ENCODE assay signal across 1 cellular context in genomic region chr6:166420351-166420750, GRCh38.
TF ChIP-seq lines count a peak whose summit lies in the region.

No MANE protein-coding gene starts in this region.

TF ChIP-seq in HepG2, 621 proteins besides CTCF, POLR2A, EP300 and RAD21 (continued from another document and continues in another):
- TF ChIP-seq, protein P1, sequence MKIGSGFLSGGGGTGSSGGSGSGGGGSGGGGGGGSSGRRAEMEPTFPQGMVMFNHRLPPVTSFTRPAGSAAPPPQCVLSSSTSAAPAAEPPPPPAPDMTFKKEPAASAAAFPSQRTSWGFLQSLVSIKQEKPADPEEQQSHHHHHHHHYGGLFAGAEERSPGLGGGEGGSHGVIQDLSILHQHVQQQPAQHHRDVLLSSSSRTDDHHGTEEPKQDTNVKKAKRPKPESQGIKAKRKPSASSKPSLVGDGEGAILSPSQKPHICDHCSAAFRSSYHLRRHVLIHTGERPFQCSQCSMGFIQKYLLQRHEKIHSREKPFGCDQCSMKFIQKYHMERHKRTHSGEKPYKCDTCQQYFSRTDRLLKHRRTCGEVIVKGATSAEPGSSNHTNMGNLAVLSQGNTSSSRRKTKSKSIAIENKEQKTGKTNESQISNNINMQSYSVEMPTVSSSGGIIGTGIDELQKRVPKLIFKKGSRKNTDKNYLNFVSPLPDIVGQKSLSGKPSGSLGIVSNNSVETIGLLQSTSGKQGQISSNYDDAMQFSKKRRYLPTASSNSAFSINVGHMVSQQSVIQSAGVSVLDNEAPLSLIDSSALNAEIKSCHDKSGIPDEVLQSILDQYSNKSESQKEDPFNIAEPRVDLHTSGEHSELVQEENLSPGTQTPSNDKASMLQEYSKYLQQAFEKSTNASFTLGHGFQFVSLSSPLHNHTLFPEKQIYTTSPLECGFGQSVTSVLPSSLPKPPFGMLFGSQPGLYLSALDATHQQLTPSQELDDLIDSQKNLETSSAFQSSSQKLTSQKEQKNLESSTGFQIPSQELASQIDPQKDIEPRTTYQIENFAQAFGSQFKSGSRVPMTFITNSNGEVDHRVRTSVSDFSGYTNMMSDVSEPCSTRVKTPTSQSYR (CRISPR knock-in tag; IDR thresholded peaks at IDR 0.05; ENCODE audit: borderline replicate concordance): 0 out of 2 replicates have a peak, but pooled peaks have one; percentile 38
- TF ChIP-seq ZNF761 (CRISPR knock-in tag; conservative IDR thresholded peaks at IDR 0.05): no peak
- TF ChIP-seq DNMT3B (CRISPR knock-in tag; conservative IDR thresholded peaks at IDR 0.05): no peak
- peak; percentile 67 for TF ChIP-seq TEAD3 (CRISPR knock-in tag; optimal IDR thresholded peaks at IDR 0.05; ENCODE audit: borderline replicate concordance)
- no peak for TF ChIP-seq TBP (CRISPR knock-in tag; IDR thresholded peaks at IDR 0.05)
- TF ChIP-seq NFRKB (IDR thresholded peaks at IDR 0.05): no peak
- no peak for TF ChIP-seq ZFP36L2 (CRISPR knock-in tag; IDR thresholded peaks at IDR 0.05)
- no peak for TF ChIP-seq SOX13 (IDR thresholded peaks at IDR 0.05)
- TF ChIP-seq SOX13 (CRISPR knock-in tag; conservative IDR thresholded peaks at IDR 0.05 in 1 of 2, IDR thresholded peaks at IDR 0.05 in 1 of 2): peak in 1 of 2 experiments; percentile 62; a peak in 2 of 4 replicates
- no peak for TF ChIP-seq ZNF816 (CRISPR knock-in tag; IDR thresholded peaks at IDR 0.05; ENCODE audit: borderline replicate concordance)
- TF ChIP-seq BCLAF1 (IDR thresholded peaks at IDR 0.05): no peak
- no peak; the same call in 1 of the 2 replicates for TF ChIP-seq ZNF580 (CRISPR knock-in tag; IDR thresholded peaks at IDR 0.05; ENCODE audit: borderline replicate concordance, low read depth)
- no peak for TF ChIP-seq ZNF790 (CRISPR knock-in tag; IDR thresholded peaks at IDR 0.05; ENCODE audit: borderline replicate concordance)
- TF ChIP-seq NR2F1 (CRISPR knock-in tag; IDR thresholded peaks at IDR 0.05): peak in 1 of 2 experiments; percentile 31; a peak in 1 of 4 replicates
- TF ChIP-seq ZNF644 (CRISPR knock-in tag; IDR thresholded peaks at IDR 0.05; ENCODE audit: low read depth): 0 out of 2 replicates have a peak, but pooled peaks have one; percentile 47
- peak; percentile 73; the same call in 1 of the 2 replicates for TF ChIP-seq ZNF629 (CRISPR knock-in tag; conservative IDR thresholded peaks at IDR 0.05)
- TF ChIP-seq, protein P2, sequence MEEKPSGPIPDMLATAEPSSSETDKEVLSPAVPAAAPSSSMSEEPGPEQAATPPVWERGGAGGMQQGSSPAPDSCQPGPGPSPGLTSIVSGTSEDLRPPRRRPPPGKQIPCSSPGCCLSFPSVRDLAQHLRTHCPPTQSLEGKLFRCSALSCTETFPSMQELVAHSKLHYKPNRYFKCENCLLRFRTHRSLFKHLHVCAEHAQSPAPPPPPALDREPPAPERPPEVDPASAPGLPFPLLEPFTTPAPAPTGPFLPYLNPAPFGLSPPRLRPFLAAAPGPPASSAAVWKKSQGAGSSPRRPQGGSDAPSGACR (CRISPR knock-in tag; IDR thresholded peaks at IDR 0.05): no peak
- TF ChIP-seq CREB1 (IDR thresholded peaks at IDR 0.05): no peak
- TF ChIP-seq CREB1 (CRISPR knock-in tag; IDR thresholded peaks at IDR 0.05): no peak
- TF ChIP-seq, protein P3, sequence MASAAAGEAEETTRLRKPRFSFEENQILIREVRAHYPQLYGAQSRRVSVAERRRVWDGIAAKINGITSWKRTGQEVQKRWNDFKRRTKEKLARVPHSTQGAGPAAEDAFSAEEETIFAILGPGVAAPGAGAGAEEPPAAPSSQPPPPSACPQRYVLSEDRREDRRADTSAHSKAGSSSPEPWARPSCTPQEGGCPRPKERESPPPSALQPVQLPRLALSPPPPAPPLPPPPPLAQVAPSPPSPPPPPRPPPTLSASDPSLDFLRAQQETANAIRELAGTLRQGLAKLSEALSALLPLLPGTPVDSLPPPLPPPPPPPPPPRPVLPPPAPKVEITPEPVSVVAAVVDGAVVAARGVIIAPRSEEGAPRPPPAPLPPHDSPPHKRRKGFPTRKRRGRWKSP (CRISPR knock-in tag; IDR thresholded peaks at IDR 0.05): no peak
- TF ChIP-seq ZNF710 (CRISPR knock-in tag; IDR thresholded peaks at IDR 0.05; ENCODE audit: borderline replicate concordance): no peak
- peak; percentile 95 for TF ChIP-seq CEBPB (IDR thresholded peaks at IDR 0.05; ENCODE audit: borderline replicate concordance, low read depth, low read length)
- no peak for TF ChIP-seq ZNF432 (CRISPR knock-in tag; IDR thresholded peaks at IDR 0.05; ENCODE audit: borderline replicate concordance)
- TF ChIP-seq HDAC2 (CRISPR knock-in tag; IDR thresholded peaks at IDR 0.05): peak; percentile 56; the same call in 1 of the 2 replicates
- TF ChIP-seq, protein P4, sequence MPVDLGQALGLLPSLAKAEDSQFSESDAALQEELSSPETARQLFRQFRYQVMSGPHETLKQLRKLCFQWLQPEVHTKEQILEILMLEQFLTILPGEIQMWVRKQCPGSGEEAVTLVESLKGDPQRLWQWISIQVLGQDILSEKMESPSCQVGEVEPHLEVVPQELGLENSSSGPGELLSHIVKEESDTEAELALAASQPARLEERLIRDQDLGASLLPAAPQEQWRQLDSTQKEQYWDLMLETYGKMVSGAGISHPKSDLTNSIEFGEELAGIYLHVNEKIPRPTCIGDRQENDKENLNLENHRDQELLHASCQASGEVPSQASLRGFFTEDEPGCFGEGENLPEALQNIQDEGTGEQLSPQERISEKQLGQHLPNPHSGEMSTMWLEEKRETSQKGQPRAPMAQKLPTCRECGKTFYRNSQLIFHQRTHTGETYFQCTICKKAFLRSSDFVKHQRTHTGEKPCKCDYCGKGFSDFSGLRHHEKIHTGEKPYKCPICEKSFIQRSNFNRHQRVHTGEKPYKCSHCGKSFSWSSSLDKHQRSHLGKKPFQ (CRISPR knock-in tag; IDR thresholded peaks at IDR 0.05; ENCODE audit: insufficient replicate concordance): no peak
- TF ChIP-seq, protein P5, sequence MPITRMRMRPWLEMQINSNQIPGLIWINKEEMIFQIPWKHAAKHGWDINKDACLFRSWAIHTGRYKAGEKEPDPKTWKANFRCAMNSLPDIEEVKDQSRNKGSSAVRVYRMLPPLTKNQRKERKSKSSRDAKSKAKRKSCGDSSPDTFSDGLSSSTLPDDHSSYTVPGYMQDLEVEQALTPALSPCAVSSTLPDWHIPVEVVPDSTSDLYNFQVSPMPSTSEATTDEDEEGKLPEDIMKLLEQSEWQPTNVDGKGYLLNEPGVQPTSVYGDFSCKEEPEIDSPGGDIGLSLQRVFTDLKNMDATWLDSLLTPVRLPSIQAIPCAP (CRISPR knock-in tag; IDR thresholded peaks at IDR 0.05; ENCODE audit: low read depth): no peak
- no peak for TF ChIP-seq NPAS2 (CRISPR knock-in tag; IDR thresholded peaks at IDR 0.05; ENCODE audit: borderline replicate concordance)
- no peak for TF ChIP-seq WIZ (CRISPR knock-in tag; IDR thresholded peaks at IDR 0.05)
- TF ChIP-seq, protein P6, sequence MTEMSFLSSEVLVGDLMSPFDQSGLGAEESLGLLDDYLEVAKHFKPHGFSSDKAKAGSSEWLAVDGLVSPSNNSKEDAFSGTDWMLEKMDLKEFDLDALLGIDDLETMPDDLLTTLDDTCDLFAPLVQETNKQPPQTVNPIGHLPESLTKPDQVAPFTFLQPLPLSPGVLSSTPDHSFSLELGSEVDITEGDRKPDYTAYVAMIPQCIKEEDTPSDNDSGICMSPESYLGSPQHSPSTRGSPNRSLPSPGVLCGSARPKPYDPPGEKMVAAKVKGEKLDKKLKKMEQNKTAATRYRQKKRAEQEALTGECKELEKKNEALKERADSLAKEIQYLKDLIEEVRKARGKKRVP (CRISPR knock-in tag; IDR thresholded peaks at IDR 0.05): peak in 1 of 2 experiments; percentile 68; a peak in 2 of 4 replicates
- TF ChIP-seq MEIS1 (CRISPR knock-in tag; IDR thresholded peaks at IDR 0.05; ENCODE audit: borderline replicate concordance): no peak; the same call in none of the 2 replicates
- TF ChIP-seq ZBTB20 (CRISPR knock-in tag; IDR thresholded peaks at IDR 0.05; ENCODE audit: borderline replicate concordance, low read depth): no peak
- no peak for TF ChIP-seq HMG20B (CRISPR knock-in tag; conservative IDR thresholded peaks at IDR 0.05)
- TF ChIP-seq, protein P7, sequence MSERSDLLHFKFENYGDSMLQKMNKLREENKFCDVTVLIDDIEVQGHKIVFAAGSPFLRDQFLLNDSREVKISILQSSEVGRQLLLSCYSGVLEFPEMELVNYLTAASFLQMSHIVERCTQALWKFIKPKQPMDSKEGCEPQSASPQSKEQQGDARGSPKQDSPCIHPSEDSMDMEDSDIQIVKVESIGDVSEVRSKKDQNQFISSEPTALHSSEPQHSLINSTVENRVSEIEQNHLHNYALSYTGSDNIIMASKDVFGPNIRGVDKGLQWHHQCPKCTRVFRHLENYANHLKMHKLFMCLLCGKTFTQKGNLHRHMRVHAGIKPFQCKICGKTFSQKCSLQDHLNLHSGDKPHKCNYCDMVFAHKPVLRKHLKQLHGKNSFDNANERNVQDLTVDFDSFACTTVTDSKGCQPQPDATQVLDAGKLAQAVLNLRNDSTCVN (CRISPR knock-in tag; IDR thresholded peaks at IDR 0.05; ENCODE audit: borderline replicate concordance): no peak
- TF ChIP-seq ZEB1 (IDR thresholded peaks at IDR 0.05; ENCODE audit: insufficient replicate concordance, low read depth): no peak
- TF ChIP-seq, protein P8, sequence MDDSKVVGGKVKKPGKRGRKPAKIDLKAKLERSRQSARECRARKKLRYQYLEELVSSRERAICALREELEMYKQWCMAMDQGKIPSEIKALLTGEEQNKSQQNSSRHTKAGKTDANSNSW (CRISPR knock-in tag; IDR thresholded peaks at IDR 0.05; ENCODE audit: borderline replicate concordance): no peak
- TF ChIP-seq, protein P9, sequence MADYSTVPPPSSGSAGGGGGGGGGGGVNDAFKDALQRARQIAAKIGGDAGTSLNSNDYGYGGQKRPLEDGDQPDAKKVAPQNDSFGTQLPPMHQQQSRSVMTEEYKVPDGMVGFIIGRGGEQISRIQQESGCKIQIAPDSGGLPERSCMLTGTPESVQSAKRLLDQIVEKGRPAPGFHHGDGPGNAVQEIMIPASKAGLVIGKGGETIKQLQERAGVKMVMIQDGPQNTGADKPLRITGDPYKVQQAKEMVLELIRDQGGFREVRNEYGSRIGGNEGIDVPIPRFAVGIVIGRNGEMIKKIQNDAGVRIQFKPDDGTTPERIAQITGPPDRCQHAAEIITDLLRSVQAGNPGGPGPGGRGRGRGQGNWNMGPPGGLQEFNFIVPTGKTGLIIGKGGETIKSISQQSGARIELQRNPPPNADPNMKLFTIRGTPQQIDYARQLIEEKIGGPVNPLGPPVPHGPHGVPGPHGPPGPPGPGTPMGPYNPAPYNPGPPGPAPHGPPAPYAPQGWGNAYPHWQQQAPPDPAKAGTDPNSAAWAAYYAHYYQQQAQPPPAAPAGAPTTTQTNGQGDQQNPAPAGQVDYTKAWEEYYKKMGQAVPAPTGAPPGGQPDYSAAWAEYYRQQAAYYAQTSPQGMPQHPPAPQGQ (CRISPR knock-in tag; IDR thresholded peaks at IDR 0.05; ENCODE audit: borderline replicate concordance): no peak
- TF ChIP-seq ZFP36L1 (CRISPR knock-in tag; IDR thresholded peaks at IDR 0.05): no peak
- peak; percentile 40; the same call in 1 of the 2 replicates for TF ChIP-seq ISL2 (CRISPR knock-in tag; IDR thresholded peaks at IDR 0.05)
- no peak for TF ChIP-seq SMARCE1 (IDR thresholded peaks at IDR 0.05; ENCODE audit: borderline replicate concordance)
- peak; percentile 54; the same call in 1 of the 2 replicates for TF ChIP-seq ZNF292 (CRISPR knock-in tag; IDR thresholded peaks at IDR 0.05; ENCODE audit: borderline replicate concordance, low read depth)
- TF ChIP-seq CEBPG (CRISPR knock-in tag; IDR thresholded peaks at IDR 0.05): peak; percentile 96
- no peak for TF ChIP-seq ZBTB38 (CRISPR knock-in tag; IDR thresholded peaks at IDR 0.05)
- TF ChIP-seq SMAD3 (CRISPR knock-in tag; IDR thresholded peaks at IDR 0.05): no peak
- peak; percentile 68; the same call in 1 of the 2 replicates for TF ChIP-seq ELF3 (CRISPR knock-in tag; IDR thresholded peaks at IDR 0.05)
- peak; percentile 48 for TF ChIP-seq HNF4A (CRISPR knock-in tag; IDR thresholded peaks at IDR 0.05)
